In the genomic region with DNA sequence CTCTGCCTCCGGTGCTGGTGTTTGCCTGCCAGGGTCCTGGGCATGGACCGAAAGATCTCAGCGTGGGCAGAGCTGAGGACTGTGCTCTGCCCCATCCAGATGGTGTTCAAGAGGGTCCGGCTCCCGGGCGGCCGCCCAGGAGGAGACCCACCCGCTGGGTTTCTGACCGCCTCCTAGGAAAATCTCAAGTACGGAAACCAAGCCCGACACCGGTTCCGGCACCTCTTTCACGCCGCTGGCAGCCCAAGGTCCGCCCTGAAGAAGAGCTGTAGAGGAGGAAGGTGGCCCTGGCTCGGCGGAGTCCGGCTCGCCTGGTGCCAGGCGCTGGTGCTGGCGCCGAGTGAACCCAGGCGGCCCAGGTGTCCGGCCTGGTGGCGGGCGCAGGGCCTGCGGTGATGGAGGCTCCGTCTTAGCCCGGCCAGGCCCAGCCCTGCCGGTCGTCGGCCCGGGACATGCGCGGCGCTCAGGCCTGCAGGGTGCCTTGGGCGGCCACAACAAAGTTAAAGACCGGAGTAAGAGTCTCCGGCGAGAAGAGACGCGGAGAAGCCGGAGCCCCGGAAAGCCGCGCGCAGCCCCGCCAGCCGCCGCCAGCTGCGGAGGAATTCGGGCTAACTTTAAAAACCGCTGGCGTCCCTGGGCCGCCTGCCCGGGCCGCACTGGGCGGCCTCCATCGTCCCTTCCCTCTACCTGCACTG, we compare ENCODE assay signal across 20 cellular contexts. TPM values are rescaled to one million over a fixed set of nuclear protein-coding genes. Genes with fewer than 3 reads are reported as not detected.
DNase-seq lines count a peak whose midpoint lies in the region; ATAC-seq, FAIRE-seq and TF ChIP-seq lines count a peak whose summit lies in the region.
"Had no signal": no experiment of that assay in that cellular context is flagged by ENCODE, and none has a peak within 500 bp of the region (broad histone marks: within the 10 kb centered on the region; RNA-seq: fewer than 3 reads in every experiment).

No MANE protein-coding gene starts in this region.

- no peak for TF ChIP-seq POLR2A in breast epithelium (IDR thresholded peaks at IDR 0.05)

- no peaks in the 10 kb centered on the region for H3K36me3 ChIP-seq in breast epithelium
- H3K36me3 ChIP-seq: gastrocnemius medialis, right atrium auricular region, vagina had no signal

- TF ChIP-seq CTCF in breast epithelium (IDR thresholded peaks at IDR 0.05) (no peak), MCF 10A (IDR thresholded peaks at IDR 0.05; ENCODE audit: unreplicated experiment) (no peak), dorsolateral prefrontal cortex (IDR thresholded peaks at IDR 0.05 in 54 of 56, conservative IDR thresholded peaks at IDR 0.05 in 2 of 56; ENCODE audit: low read depth in 1 of 56, partially characterized antibody in 56 of 56) (no peak), nephron progenitor cell (IDR thresholded peaks at IDR 0.05) (no peak)

- no TSS peak for BruUV-seq in MCF 10A (replicated peaks; lab: Mats Ljungman, UMichigan)

- POLR2A ChIA-PET in MCF 10A (lab: Yijun Ruan, JAX), result no interaction called here
- POLR2A ChIA-PET in activated CD8-positive, alpha-beta T cell treated with anti-CD3 and anti-CD28 coated beads, Interleukin-2, amount 10 ng/mL, durations not matched to agents 7 days and 5 days (lab: Charles Lee), result no interaction called here

- H3K9me3 Mint-ChIP-seq in MCF 10A (ENCODE audit: unreplicated experiment) (no peaks in the 10 kb centered on the region), nephron progenitor cell (no peaks in the 10 kb centered on the region)
- no peaks in the 10 kb centered on the region for H3K9me3 Mint-ChIP-seq in activated CD8-positive, alpha-beta T cell treated with anti-CD3 and anti-CD28 coated beads, Interleukin-2, amount 10 ng/mL, durations not matched to agents 7 days and 5 days (ENCODE audit: insufficient read depth)
- H3K9me3 Mint-ChIP-seq: activated naive CD4-positive, alpha-beta T cell treated with anti-CD3 and anti-CD28 coated beads, Interleukin-2, amount 10 ng/mL, durations not matched to agents 7 days and 5 days; stimulated activated effector memory CD8-positive, alpha-beta T cell treated with anti-CD3 and anti-CD28 coated beads, Interleukin-12 subunit alpha, Interleukin-12 subunit beta, amount 100 ng/mL, for 72 hours had no signal

- no peaks in the 10 kb centered on the region for H3K36me3 Mint-ChIP-seq in MCF 10A (ENCODE audit: insufficient read depth, unreplicated experiment)
- H3K36me3 Mint-ChIP-seq in nephron progenitor cell (ENCODE audit: low read depth), result no peaks in the 10 kb centered on the region
- H3K36me3 Mint-ChIP-seq in activated CD8-positive, alpha-beta T cell treated with anti-CD3 and anti-CD28 coated beads, Interleukin-2, amount 10 ng/mL, durations not matched to agents 7 days and 5 days (ENCODE audit: low read depth), result no peaks in the 10 kb centered on the region
- H3K36me3 Mint-ChIP-seq: activated naive CD4-positive, alpha-beta T cell treated with anti-CD3 and anti-CD28 coated beads, Interleukin-2, amount 10 ng/mL, durations not matched to agents 7 days and 5 days; stimulated activated effector memory CD8-positive, alpha-beta T cell treated with anti-CD3 and anti-CD28 coated beads, Interleukin-12 subunit alpha, Interleukin-12 subunit beta, amount 100 ng/mL, for 72 hours had no signal

- CTCF ChIA-PET in MCF 10A (lab: Yijun Ruan, JAX), result no interaction called here
- CTCF ChIA-PET in activated CD8-positive, alpha-beta T cell treated with anti-CD3 and anti-CD28 coated beads, Interleukin-2, amount 10 ng/mL, durations not matched to agents 7 days and 5 days (lab: Charles Lee), result no interaction called here

- H3K4me3 ChIP-seq in breast epithelium, result peak overlapping the region in 2 of 3 donors; percentile 48 to 72
- peak overlapping the region; percentile 16 to 69 (median 51) for H3K4me3 ChIP-seq in dorsolateral prefrontal cortex
- H3K4me3 ChIP-seq: gastrocnemius medialis had no signal

- H3K27ac ChIP-seq in breast epithelium (no peak overlapping the region), dorsolateral prefrontal cortex (peak overlapping the region in 26 of 59 donors; percentile 6 to 79 (median 47))
- H3K27ac ChIP-seq: gastrocnemius medialis, right atrium auricular region, vagina had no signal

- DNase-seq in breast epithelium (ENCODE audit: low spot score in 2 of 2) (no peak), MCF 10A (ENCODE audit: unreplicated experiment) (no peak), dorsolateral prefrontal cortex (peak in 1 of 10 donors; percentile 46), nephron progenitor cell (peak; percentile 42), urothelium cell line (ENCODE audit: low spot score) (peak; percentile 25), AG08396 (ENCODE audit: low spot score) (no peak)
- no peak for DNase-seq in activated CD8-positive, alpha-beta memory T cell treated with anti-CD3 and anti-CD28 coated beads, Interleukin-2, amount 50 U/mL, for 48 hours
- DNase-seq in activated CD8-positive, alpha-beta T cell treated with anti-CD3 and anti-CD28 coated beads, Interleukin-2, amount 10 ng/mL, durations not matched to agents 7 days and 5 days, result no peak
- DNase-seq: ACHN; activated CD8-positive, alpha-beta memory T cell treated with anti-CD3 and anti-CD28 coated beads, Interleukin-2, amount 50 U/mL, for 4 hours; activated naive CD4-positive, alpha-beta T cell treated with anti-CD3 and anti-CD28 coated beads, Interleukin-2, amount 10 ng/mL, durations not matched to agents 7 days and 5 days; gastrocnemius medialis; IMR-90; left colon; NCI-H1048; NCI-H226; PC-3 had no signal

- intact Hi-C loops in breast epithelium (cut with DNase I; ENCODE audit: low total_unique reads) (loop anchor here (1.0 kb wide), 1 partner anchor 10 kb away; no protein-coding TSS in a partner anchor), MCF 10A (cut with micrococcal nuclease) (no loop called here), dorsolateral prefrontal cortex (cut with DNase I) (loop anchor here (10.0 kb wide), 5 partner anchors 168 to 458 kb away; no protein-coding TSS in a partner anchor)

- H3K27ac Mint-ChIP-seq in MCF 10A (ENCODE audit: low read depth, unreplicated experiment) (no peak overlapping the region), nephron progenitor cell (no peak overlapping the region)
- H3K27ac Mint-ChIP-seq in activated CD8-positive, alpha-beta T cell treated with anti-CD3 and anti-CD28 coated beads, Interleukin-2, amount 10 ng/mL, durations not matched to agents 7 days and 5 days, result no peak overlapping the region
- H3K27ac Mint-ChIP-seq: activated naive CD4-positive, alpha-beta T cell treated with anti-CD3 and anti-CD28 coated beads, Interleukin-2, amount 10 ng/mL, durations not matched to agents 7 days and 5 days; stimulated activated effector memory CD8-positive, alpha-beta T cell treated with anti-CD3 and anti-CD28 coated beads, Interleukin-12 subunit alpha, Interleukin-12 subunit beta, amount 100 ng/mL, for 72 hours had no signal

- FAIRE-seq in urothelium cell line (lab: Jason Lieb, UNC), result no peak

- no peak for ATAC-seq in activated CD8-positive, alpha-beta T cell treated with anti-CD3 and anti-CD28 coated beads, Interleukin-2, amount 10 ng/mL, durations not matched to agents 7 days and 5 days
- ATAC-seq: gastrocnemius medialis; left colon; PC-3; stimulated activated effector memory CD8-positive, alpha-beta T cell treated with anti-CD3 and anti-CD28 coated beads, Interleukin-12 subunit alpha, Interleukin-12 subunit beta, amount 100 ng/mL, for 72 hours had no signal

- H3K27me3 Mint-ChIP-seq in MCF 10A (ENCODE audit: insufficient read depth, unreplicated experiment) (no peaks in the 10 kb centered on the region), nephron progenitor cell (ENCODE audit: low read depth, poor library complexity) (peaks cover 95% of the 10 kb centered on the region)
- peaks cover 58% of the 10 kb centered on the region for H3K27me3 Mint-ChIP-seq in activated CD8-positive, alpha-beta T cell treated with anti-CD3 and anti-CD28 coated beads, Interleukin-2, amount 10 ng/mL, durations not matched to agents 7 days and 5 days (ENCODE audit: low read depth)

- peaks cover 0 to 44% of the 10 kb centered on the region in 2 donors for H3K27me3 ChIP-seq in breast epithelium
- peaks cover 0 to 65% (median 40%) of the 10 kb centered on the region in 45 donors for H3K27me3 ChIP-seq in dorsolateral prefrontal cortex
- H3K27me3 ChIP-seq: vagina had no signal

- H3K9me3 ChIP-seq in breast epithelium, result no peaks in the 10 kb centered on the region
- H3K9me3 ChIP-seq: gastrocnemius medialis, right atrium auricular region, vagina had no signal

- peaks cover 0 to 7% of the 10 kb centered on the region in 2 donors for H3K4me1 ChIP-seq in breast epithelium

- no peak overlapping the region for H3K4me3 Mint-ChIP-seq in MCF 10A (ENCODE audit: unreplicated experiment)
- peak overlapping the region; percentile 64 for H3K4me3 Mint-ChIP-seq in nephron progenitor cell
- no peak overlapping the region for H3K4me3 Mint-ChIP-seq in activated CD8-positive, alpha-beta T cell treated with anti-CD3 and anti-CD28 coated beads, Interleukin-2, amount 10 ng/mL, durations not matched to agents 7 days and 5 days
- H3K4me3 Mint-ChIP-seq: activated naive CD4-positive, alpha-beta T cell treated with anti-CD3 and anti-CD28 coated beads, Interleukin-2, amount 10 ng/mL, durations not matched to agents 7 days and 5 days; stimulated activated effector memory CD8-positive, alpha-beta T cell treated with anti-CD3 and anti-CD28 coated beads, Interleukin-12 subunit alpha, Interleukin-12 subunit beta, amount 100 ng/mL, for 72 hours had no signal

- H3K4me1 Mint-ChIP-seq in MCF 10A (ENCODE audit: insufficient read depth, unreplicated experiment) (no peaks in the 10 kb centered on the region), nephron progenitor cell (peaks cover 30% of the 10 kb centered on the region)
- H3K4me1 Mint-ChIP-seq in activated CD8-positive, alpha-beta T cell treated with anti-CD3 and anti-CD28 coated beads, Interleukin-2, amount 10 ng/mL, durations not matched to agents 7 days and 5 days (ENCODE audit: low read depth), result peaks cover 6% of the 10 kb centered on the region

RNA-seq across cellular contexts. Expression of a gene that starts 1.5 kb away (rescaled TPM):
- total RNA-seq in breast epithelium (1 to 10 TPM in 2 of 3 donors, under 1 TPM in 1; under 0.01 to 10.0 (median 4.6) TPM), MCF 10A (2022) (not detected in 2 replicates), dorsolateral prefrontal cortex (10 to 100 TPM; 13.4 to 44.7 (median 29.5) TPM)
- not detected for total RNA-seq in activated CD8-positive, alpha-beta T cell treated with anti-CD3 and anti-CD28 coated beads, Interleukin-2, amount 10 ng/mL, durations not matched to agents 7 days and 5 days
- total RNA-seq: IMR-90, PC-3 had no signal

Comparison
In these comparisons a context has a peak if more than half of its experiments do, and no peak if none do; other contexts are left out.
1. DNase-seq: peak in nephron progenitor cell (single experiment) and urothelium cell line (single experiment); none in breast epithelium (0 of 2), MCF 10A (single experiment), activated CD8-positive, alpha-beta memory T cell treated with anti-CD3 and anti-CD28 coated beads, Interleukin-2, amount 50 U/mL, for 48 hours (single experiment), activated CD8-positive, alpha-beta T cell treated with anti-CD3 and anti-CD28 coated beads, Interleukin-2, amount 10 ng/mL, durations not matched to agents 7 days and 5 days (single experiment) and AG08396 (single experiment).